10 cellular contexts compared by ENCODE assay signal in the genomic region with DNA sequence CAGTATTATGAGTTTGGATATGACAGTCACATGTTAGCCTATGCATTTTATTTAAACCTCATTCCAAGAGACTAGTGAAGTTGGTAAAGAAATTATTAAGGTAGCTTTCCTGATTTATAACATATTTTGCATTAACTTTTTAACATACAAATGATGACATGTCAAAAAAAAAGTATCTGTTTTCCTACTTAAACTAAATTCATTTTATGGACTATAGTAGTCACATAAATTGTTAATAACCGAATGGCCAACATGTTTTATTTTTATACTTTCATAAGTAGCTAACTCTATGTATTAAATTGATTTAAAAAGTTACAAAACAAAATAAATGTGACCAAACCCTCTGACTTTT. TPM values are rescaled to one million over a fixed set of nuclear protein-coding genes. Genes with fewer than 3 reads are reported as not detected.
DNase-seq lines count a peak whose midpoint lies in the region; ATAC-seq and TF ChIP-seq lines count a peak whose summit lies in the region.
"Had no signal": no experiment of that assay in that cellular context is flagged by ENCODE, and none has a peak within 500 bp of the region (broad histone marks: within the 10 kb centered on the region; RNA-seq: fewer than 3 reads in every experiment).

No MANE protein-coding gene starts in this region.

- in situ Hi-C loops in Panc1 (cut with HindIII; ENCODE audit: low pct_unique_long_range_greater_than_20kb, low sequenced_read_pairs) = no loop called here

- H3K27me3 ChIP-seq in Panc1 (ENCODE audit: control insufficient read depth, insufficient read depth, low read length) = no peaks in the 10 kb centered on the region
- H3K27me3 ChIP-seq in stomach = no peaks in the 10 kb centered on the region

- TF ChIP-seq CTCF in Panc1 (IDR thresholded peaks at IDR 0.05) (no peak), stomach (IDR thresholded peaks at IDR 0.05) (no peak)

- no peaks in the 10 kb centered on the region for H3K27me3 Mint-ChIP-seq in activated T-cell treated with anti-CD3 and anti-CD28 coated beads, Interleukin-2, amount 50 U/mL, for 24 hours
- no peaks in the 10 kb centered on the region for H3K27me3 Mint-ChIP-seq in effector memory CD8-positive, alpha-beta T cell

- BruUV-seq in Panc1 (replicated peaks; lab: Mats Ljungman, UMichigan) = no TSS peak

- H3K36me3 Mint-ChIP-seq in activated T-cell treated with anti-CD3 and anti-CD28 coated beads, Interleukin-2, amount 50 U/mL, for 24 hours (ENCODE audit: low read depth) = peaks cover 35% of the 10 kb centered on the region
- peaks cover 3% of the 10 kb centered on the region for H3K36me3 Mint-ChIP-seq in effector memory CD8-positive, alpha-beta T cell (ENCODE audit: insufficient read depth)

- TF ChIP-seq POLR2A in stomach (IDR thresholded peaks at IDR 0.05) = no peak

- H3K9me3 Mint-ChIP-seq in activated T-cell treated with anti-CD3 and anti-CD28 coated beads, Interleukin-2, amount 50 U/mL, for 24 hours = no peaks in the 10 kb centered on the region
- H3K9me3 Mint-ChIP-seq in effector memory CD8-positive, alpha-beta T cell = no peaks in the 10 kb centered on the region

- peak overlapping the region; percentile 90 for H3K4me3 Mint-ChIP-seq in activated T-cell treated with anti-CD3 and anti-CD28 coated beads, Interleukin-2, amount 50 U/mL, for 24 hours
- H3K4me3 Mint-ChIP-seq in effector memory CD8-positive, alpha-beta T cell = peak overlapping the region; percentile 74 to 93

- 78 to 93% (median 87%) methylated on average over 1 of the region's 1 CpG for WGBS in stomach, 5 donors

- no peaks in the 10 kb centered on the region for H3K9me3 ChIP-seq in Panc1 (ENCODE audit: control insufficient read depth, insufficient read depth, low read depth, low read length)
- no peaks in the 10 kb centered on the region for H3K9me3 ChIP-seq in stomach

- no peak for ATAC-seq in Panc1
- ATAC-seq in effector memory CD8-positive, alpha-beta T cell (replicated peaks) = no peak
- ATAC-seq in GM21723 (IDR thresholded peaks at IDR 0.05; ENCODE audit: unreplicated experiment) = no peak
- ATAC-seq in GM19463 (IDR thresholded peaks at IDR 0.05; ENCODE audit: unreplicated experiment) = no peak

- TF ChIP-seq EP300 in stomach (IDR thresholded peaks at IDR 0.05) = no peak

- H3K4me1 ChIP-seq in Panc1 (ENCODE audit: control insufficient read depth, insufficient read depth, low read length) (peaks cover 43% of the 10 kb centered on the region), stomach (peaks cover 21 to 61% (median 33%) of the 10 kb centered on the region in 4 donors)

- POLR2A ChIA-PET in Panc1 (lab: Charles Lee) = interaction anchor here (1.2 kb wide), 1 partner anchor 15 kb away, joined by 4 read pairs; the partner anchor contains the start of gene TAOK3

- H3K36me3 ChIP-seq in Panc1 (ENCODE audit: control insufficient read depth, insufficient read depth, low read length) (no peaks in the 10 kb centered on the region), stomach (peaks cover 0 to 7% (median 2%) of the 10 kb centered on the region in 4 donors)

- peak overlapping the region; percentile 94 for H3K27ac Mint-ChIP-seq in activated T-cell treated with anti-CD3 and anti-CD28 coated beads, Interleukin-2, amount 50 U/mL, for 24 hours
- peak overlapping the region; percentile 82 to 94 for H3K27ac Mint-ChIP-seq in effector memory CD8-positive, alpha-beta T cell

- DNase-seq in activated T-cell treated with anti-CD3 and anti-CD28 coated beads, Interleukin-2, amount 50 U/mL, for 24 hours = no peak
- DNase-seq in activated T-cell treated with anti-CD3 and anti-CD28 coated beads, Interleukin-2, amount 50 U/mL, for 1 hour = no peak
- no peak for DNase-seq in Panc1 (ENCODE audit: low read depth, low spot score)
- no peak for DNase-seq in effector memory CD8-positive, alpha-beta T cell
- DNase-seq in stomach = no peak
- no peak for DNase-seq in nucleus accumbens (lab: John Stamatoyannopoulos, UW)
- DNase-seq: NCI-H2029 treated with DMSO at 0.1 percent for 48 hours, retina had no signal

- intact Hi-C loops in Panc1 (cut with micrococcal nuclease; ENCODE audit: unreplicated experiment) = no loop called here
- intact Hi-C loops in stomach (cut with DNase I; ENCODE audit: low total_unique reads) = no loop called here

- H3K4me3 ChIP-seq in Panc1 (ENCODE audit: low read depth in 2 of 2, low read length in 2 of 2) (no peak overlapping the region), stomach (peak overlapping the region in 1 of 4 donors; percentile 35)

- CTCF ChIA-PET in Panc1 (lab: Charles Lee) = interaction anchor here (0.6 kb wide), 1 partner anchor 925 kb away, joined by 6 read pairs; no protein-coding TSS in a partner anchor

- H3K4me1 Mint-ChIP-seq in activated T-cell treated with anti-CD3 and anti-CD28 coated beads, Interleukin-2, amount 50 U/mL, for 24 hours (ENCODE audit: low read depth) = peaks cover 59% of the 10 kb centered on the region
- H3K4me1 Mint-ChIP-seq in effector memory CD8-positive, alpha-beta T cell (ENCODE audit: low read depth in 2 of 2) = peaks cover 30 to 51% of the 10 kb centered on the region in 2 donors

- peak overlapping the region; percentile 89; the same call in 1 of the 2 replicates for H3K27ac ChIP-seq in Panc1 (ENCODE audit: low read length)
- peak overlapping the region in 3 of 5 donors; percentile 44 to 84 (median 52) for H3K27ac ChIP-seq in stomach

RNA-seq across cellular contexts. Expression of gene TAOK3, which starts 14.7 kb away (rescaled TPM):
- 30.5 TPM for total RNA-seq in Panc1 (2021; ENCODE audit: unreplicated experiment)
- polyA plus RNA-seq in Panc1 (2012; ENCODE audit: insufficient read length) = 21.2 TPM
- 100 to 1,000 TPM in 1 of 5 donors, 10 to 100 TPM in 4; 14.2 to 131 (median 49.4) TPM for total RNA-seq in stomach
- 10 to 100 TPM in 2 of 3 donors, 1 to 10 TPM in 1; 7.5 to 12.3 (median 11.6) TPM for polyA plus RNA-seq in stomach

RNA-seq across cellular contexts. Expression of gene SUDS3, which starts 18.4 kb away (rescaled TPM):
- total RNA-seq in Panc1 (2021; ENCODE audit: unreplicated experiment) (37.4 TPM), stomach (100 to 1,000 TPM in 1 of 5 donors, 10 to 100 TPM in 4; 22.6 to 122 (median 71.8) TPM)
- polyA plus RNA-seq in Panc1 (2012; ENCODE audit: insufficient read length) = 17.8 TPM
- polyA plus RNA-seq in stomach = 10 to 100 TPM; 10.8 to 15.4 (median 11.5) TPM
